In the genomic region with DNA sequence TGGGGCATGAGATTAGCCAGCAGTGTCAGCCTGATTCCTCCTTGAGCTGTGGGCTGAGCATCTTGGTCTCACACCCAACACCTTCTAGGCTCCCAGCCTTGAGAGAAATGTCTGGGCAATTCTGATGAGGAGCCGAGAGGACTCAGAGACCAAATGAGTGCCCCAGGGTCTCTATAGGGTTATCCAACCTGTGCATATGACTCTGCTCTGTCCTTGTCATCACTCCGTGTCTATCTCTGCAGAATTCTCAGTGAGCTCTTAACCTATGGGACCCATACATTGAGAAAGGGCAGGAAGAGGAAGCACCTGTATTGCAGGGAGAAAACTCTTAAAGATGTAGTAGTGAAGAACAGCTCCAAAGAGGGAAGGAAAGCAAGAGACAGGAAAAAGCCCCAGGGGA, we compare ENCODE assay signal across 29 cellular contexts. TPM values are rescaled to one million over a fixed set of nuclear protein-coding genes. Genes with fewer than 3 reads are reported as not detected.
DNase-seq lines count a peak whose midpoint lies in the region; ATAC-seq and TF ChIP-seq lines count a peak whose summit lies in the region.
"Had no signal": no experiment of that assay in that cellular context is flagged by ENCODE, and none has a peak within 500 bp of the region (broad histone marks: within the 10 kb centered on the region; RNA-seq: fewer than 3 reads in every experiment).

No MANE protein-coding gene starts in this region.

- H3K36me3 ChIP-seq in BE2C = no peaks in the 10 kb centered on the region

- no peaks in the 10 kb centered on the region for H3K9me3 ChIP-seq in BE2C

- no peaks in the 10 kb centered on the region for H3K27me3 ChIP-seq in BE2C

- no peaks in the 10 kb centered on the region for H3K9me3 Mint-ChIP-seq in stimulated activated naive CD8-positive, alpha-beta T cell treated with anti-CD3 and anti-CD28 coated beads, Interleukin-15, Interleukin-2, amounts not matched to agents 100 ng/mL and 50 ng/mL, for 24 hours
- no peaks in the 10 kb centered on the region for H3K9me3 Mint-ChIP-seq in stimulated activated naive CD8-positive, alpha-beta T cell treated with anti-CD3 and anti-CD28 coated beads, Interleukin-15, amount 100 ng/mL, for 72 hours
- H3K9me3 Mint-ChIP-seq in activated T-helper 17 cell treated with anti-CD3 and anti-CD28 coated beads, Interleukin-2, amount 50 U/mL, for 72 hours = no peaks in the 10 kb centered on the region
- H3K9me3 Mint-ChIP-seq: activated CD4-positive, alpha-beta memory T cell treated with anti-CD3 and anti-CD28 coated beads, Interleukin-2, amount 10 ng/mL, durations not matched to agents 7 days and 5 days; WTC11 had no signal

- H3K27me3 Mint-ChIP-seq in stimulated activated naive CD8-positive, alpha-beta T cell treated with anti-CD3 and anti-CD28 coated beads, Interleukin-15, Interleukin-2, amounts not matched to agents 100 ng/mL and 50 ng/mL, for 24 hours = no peaks in the 10 kb centered on the region
- H3K27me3 Mint-ChIP-seq in stimulated activated naive CD8-positive, alpha-beta T cell treated with anti-CD3 and anti-CD28 coated beads, Interleukin-15, amount 100 ng/mL, for 72 hours = peaks cover 8% of the 10 kb centered on the region
- H3K27me3 Mint-ChIP-seq in activated T-helper 17 cell treated with anti-CD3 and anti-CD28 coated beads, Interleukin-2, amount 50 U/mL, for 72 hours = peaks cover 6% of the 10 kb centered on the region

- H3K4me1 ChIP-seq in BE2C = no peaks in the 10 kb centered on the region

- ATAC-seq in stimulated activated naive CD8-positive, alpha-beta T cell treated with anti-CD3 and anti-CD28 coated beads, Interleukin-15, amount 100 ng/mL, for 72 hours = no peak
- peak; percentile 25 for ATAC-seq in HG02884 (IDR thresholded peaks at IDR 0.05; ENCODE audit: unreplicated experiment)
- ATAC-seq in activated T-helper 17 cell treated with anti-CD3 and anti-CD28 coated beads, Interleukin-2, amount 50 U/mL, for 72 hours (replicated peaks) = peak; percentile 23
- ATAC-seq in Right ventricle myocardium superior (ENCODE audit: poor library complexity) = no peak
- ATAC-seq: WTC11 had no signal

- peak overlapping the region; percentile 34 for H3K27ac Mint-ChIP-seq in stimulated activated naive CD8-positive, alpha-beta T cell treated with anti-CD3 and anti-CD28 coated beads, Interleukin-15, Interleukin-2, amounts not matched to agents 100 ng/mL and 50 ng/mL, for 24 hours
- H3K27ac Mint-ChIP-seq in stimulated activated naive CD8-positive, alpha-beta T cell treated with anti-CD3 and anti-CD28 coated beads, Interleukin-15, amount 100 ng/mL, for 72 hours = peak overlapping the region in 1 of 2 donors; percentile 0
- peak overlapping the region; percentile 37 for H3K27ac Mint-ChIP-seq in activated T-helper 17 cell treated with anti-CD3 and anti-CD28 coated beads, Interleukin-2, amount 50 U/mL, for 72 hours
- H3K27ac Mint-ChIP-seq: activated CD4-positive, alpha-beta memory T cell treated with anti-CD3 and anti-CD28 coated beads, Interleukin-2, amount 10 ng/mL, durations not matched to agents 7 days and 5 days; WTC11 had no signal

- H3K4me3 ChIP-seq in BE2C (ENCODE audit: low read depth, low read length) = no peak overlapping the region

- intact Hi-C loops in Right ventricle myocardium superior (cut with DNase I) = no loop called here

- peaks cover 17% of the 10 kb centered on the region for H3K4me1 Mint-ChIP-seq in stimulated activated naive CD8-positive, alpha-beta T cell treated with anti-CD3 and anti-CD28 coated beads, Interleukin-15, Interleukin-2, amounts not matched to agents 100 ng/mL and 50 ng/mL, for 24 hours (ENCODE audit: low read depth)
- H3K4me1 Mint-ChIP-seq in stimulated activated naive CD8-positive, alpha-beta T cell treated with anti-CD3 and anti-CD28 coated beads, Interleukin-15, amount 100 ng/mL, for 72 hours = peaks cover 10% of the 10 kb centered on the region
- no peaks in the 10 kb centered on the region for H3K4me1 Mint-ChIP-seq in activated T-helper 17 cell treated with anti-CD3 and anti-CD28 coated beads, Interleukin-2, amount 50 U/mL, for 72 hours

- DNase-seq in stimulated activated naive CD8-positive, alpha-beta T cell treated with anti-CD3 and anti-CD28 coated beads, Interleukin-15, amount 100 ng/mL, for 72 hours = no peak
- DNase-seq in BE2C = no peak
- DNase-seq in activated CD4-positive, alpha-beta T cell treated with anti-CD3 and anti-CD28 coated beads, Interleukin-2, amount 50 U/mL, for 4 hours = no peak
- no peak for DNase-seq in Right ventricle myocardium superior
- DNase-seq: ACHN; activated CD4-positive, alpha-beta memory T cell treated with anti-CD3 and anti-CD28 coated beads, Interleukin-2, amount 10 ng/mL, durations not matched to agents 7 days and 5 days; activated gamma-delta T cell; amniotic stem cell; Calu3; effector CD8-positive, alpha-beta T cell; erythroblast; GOT3; head of caudate nucleus; KBM-7; mammary epithelial cell; NCI-H1436 treated with DMSO at 0.1 percent for 48 hours; NCI-H2107; NCI-H524 treated with DMSO at 0.1 percent for 48 hours; stimulated activated CD8-positive, alpha-beta memory T cell treated with anti-CD3 and anti-CD28 coated beads, Interleukin-4, amount 100 ng/mL, for 48 hours had no signal

- H3K36me3 Mint-ChIP-seq in stimulated activated naive CD8-positive, alpha-beta T cell treated with anti-CD3 and anti-CD28 coated beads, Interleukin-15, Interleukin-2, amounts not matched to agents 100 ng/mL and 50 ng/mL, for 24 hours (ENCODE audit: low read depth) = no peaks in the 10 kb centered on the region
- H3K36me3 Mint-ChIP-seq in activated T-helper 17 cell treated with anti-CD3 and anti-CD28 coated beads, Interleukin-2, amount 50 U/mL, for 72 hours (ENCODE audit: low read depth) = no peaks in the 10 kb centered on the region
- H3K36me3 Mint-ChIP-seq: WTC11 had no signal

- H3K4me3 Mint-ChIP-seq in stimulated activated naive CD8-positive, alpha-beta T cell treated with anti-CD3 and anti-CD28 coated beads, Interleukin-15, Interleukin-2, amounts not matched to agents 100 ng/mL and 50 ng/mL, for 24 hours = no peak overlapping the region
- no peak overlapping the region for H3K4me3 Mint-ChIP-seq in stimulated activated naive CD8-positive, alpha-beta T cell treated with anti-CD3 and anti-CD28 coated beads, Interleukin-15, amount 100 ng/mL, for 72 hours
- H3K4me3 Mint-ChIP-seq in activated T-helper 17 cell treated with anti-CD3 and anti-CD28 coated beads, Interleukin-2, amount 50 U/mL, for 72 hours = no peak overlapping the region
- H3K4me3 Mint-ChIP-seq: activated CD4-positive, alpha-beta memory T cell treated with anti-CD3 and anti-CD28 coated beads, Interleukin-2, amount 10 ng/mL, durations not matched to agents 7 days and 5 days; WTC11 had no signal

- no peak for TF ChIP-seq CTCF in BE2C (IDR thresholded peaks at IDR 0.05; ENCODE audit: low read depth, low read length)

RNA-seq across cellular contexts. Expression of a gene that starts 13.8 kb away (rescaled TPM):
- total RNA-seq in activated T-helper 17 cell treated with anti-CD3 and anti-CD28 coated beads, Interleukin-2, amount 50 U/mL, for 72 hours = not detected
- not detected for polyA plus RNA-seq in BE2C (2012; ENCODE audit: insufficient read depth, insufficient read length, low read depth)
- not detected for total RNA-seq in Right ventricle myocardium superior
- total RNA-seq: Calu3, Daoy, fibroblast of villous mesenchyme, HT1080, omental fat pad, RPMI7951, urinary bladder, WTC11 had no signal
- polyA plus RNA-seq: mammary epithelial cell, urinary bladder had no signal

Comparison
In these comparisons a context has a peak if more than half of its experiments do, and no peak if none do; other contexts are left out.
1. ATAC-seq: peak in HG02884 (single experiment) and activated T-helper 17 cell treated with anti-CD3 and anti-CD28 coated beads, Interleukin-2, amount 50 U/mL, for 72 hours (single experiment); none in stimulated activated naive CD8-positive, alpha-beta T cell treated with anti-CD3 and anti-CD28 coated beads, Interleukin-15, amount 100 ng/mL, for 72 hours (single experiment) and Right ventricle myocardium superior (single experiment).